ENCODE assay signal across 24 cellular contexts in genomic region chr18:58785870-58786269, GRCh38.
DNase-seq lines count a peak whose midpoint lies in the region; ATAC-seq, FAIRE-seq and TF ChIP-seq lines count a peak whose summit lies in the region.
"Had no signal": no experiment of that assay in that cellular context is flagged by ENCODE, and none has a peak within 500 bp of the region (broad histone marks: within the 10 kb centered on the region; RNA-seq: fewer than 3 reads in every experiment).

No MANE protein-coding gene starts in this region.

- FAIRE-seq in GM12891 (lab: Jason Lieb, UNC), result no peak

- 58 to 66% methylated on average over 4 of the region's 4 CpGs for WGBS in esophagus, 2 donors
- 67 to 72% methylated on average over 4 of the region's 4 CpGs for WGBS in body of pancreas, 2 donors

- no peaks in the 10 kb centered on the region for H3K9me3 Mint-ChIP-seq in Calu3 (ENCODE audit: low read depth, unreplicated experiment)
- H3K9me3 Mint-ChIP-seq: activated CD4-positive, alpha-beta memory T cell treated with anti-CD3 and anti-CD28 coated beads, Interleukin-2, amount 10 ng/mL, durations not matched to agents 7 days and 5 days; activated T-cell treated with anti-CD3 and anti-CD28 coated beads, Interleukin-2, amount 50 U/mL, for 4 hours; CD8-positive, alpha-beta T cell; GM23338; neural progenitor cell had no signal

- H3K4me3 ChIP-seq in esophagus (ENCODE audit: low read depth in 1 of 2, low read length in 2 of 2) (no peak overlapping the region), gastrocnemius medialis (no peak overlapping the region), body of pancreas (no peak overlapping the region)
- H3K4me3 ChIP-seq: colonic mucosa, GM23338, neural progenitor cell, spleen had no signal

- peak overlapping the region; percentile 98 for H3K27ac ChIP-seq in RWPE1
- peak overlapping the region; percentile 49 to 66 for H3K27ac ChIP-seq in esophagus (ENCODE audit: low read depth in 2 of 2, low read length in 1 of 2)
- peak overlapping the region; percentile 12 to 51 (median 29) for H3K27ac ChIP-seq in gastrocnemius medialis
- peak overlapping the region in 2 of 4 donors; percentile 21 to 31 for H3K27ac ChIP-seq in body of pancreas
- H3K27ac ChIP-seq: colonic mucosa, neural progenitor cell had no signal

- peaks cover 54% of the 10 kb centered on the region for H3K36me3 Mint-ChIP-seq in Calu3 (ENCODE audit: insufficient read depth, unreplicated experiment)
- H3K36me3 Mint-ChIP-seq: CD8-positive, alpha-beta T cell; neural progenitor cell had no signal

- H3K4me1 Mint-ChIP-seq in Calu3 (ENCODE audit: low read depth, unreplicated experiment), result peaks cover 57% of the 10 kb centered on the region

- H3K27me3 Mint-ChIP-seq in Calu3 (ENCODE audit: unreplicated experiment), result no peaks in the 10 kb centered on the region

- in situ Hi-C loops in gastrocnemius medialis (cut with MboI; ENCODE audit: low sequenced_read_pairs in 4 of 4), result no loop called here

- ATAC-seq in gastrocnemius medialis (no peak), body of pancreas (no peak)
- ATAC-seq: activated T-cell treated with anti-CD3 and anti-CD28 coated beads, Interleukin-2, amount 50 U/mL, for 4 hours; CD8-positive, alpha-beta T cell had no signal

- intact Hi-C loops in Calu3 (cut with micrococcal nuclease; ENCODE audit: unreplicated experiment) (loop anchor here (1.0 to 10.0 kb wide), 3 partner anchors 80 to 209 kb away; no protein-coding TSS in a partner anchor), gastrocnemius medialis (cut with DNase I; ENCODE audit: low total_unique reads) (no loop called here), body of pancreas (cut with DNase I) (no loop called here)

- H3K27ac Mint-ChIP-seq in Calu3 (ENCODE audit: unreplicated experiment), result peak overlapping the region; percentile 98
- H3K27ac Mint-ChIP-seq: activated CD4-positive, alpha-beta memory T cell treated with anti-CD3 and anti-CD28 coated beads, Interleukin-2, amount 10 ng/mL, durations not matched to agents 7 days and 5 days; CD8-positive, alpha-beta T cell had no signal

- TSS peak; percentile 94 for BruUV-seq in Calu3 (replicated peaks; lab: Mats Ljungman, UMichigan)

- peaks cover 0 to 14% of the 10 kb centered on the region in 2 donors for H3K4me1 ChIP-seq in esophagus (ENCODE audit: control insufficient read depth in 2 of 2, insufficient read depth in 2 of 2, low read length in 1 of 2)
- peaks cover 4 to 25% of the 10 kb centered on the region in 2 donors for H3K4me1 ChIP-seq in gastrocnemius medialis
- peaks cover 13% of the 10 kb centered on the region for H3K4me1 ChIP-seq in body of pancreas
- H3K4me1 ChIP-seq: colonic mucosa had no signal

- no peak for DNase-seq in Calu3
- DNase-seq in RWPE1 (ENCODE audit: low spot score), result no peak
- DNase-seq in gastrocnemius medialis, result no peak
- DNase-seq in erythroblast (lab: John Stamatoyannopoulos, UW), result no peak
- DNase-seq in body of pancreas, result no peak
- no peak for DNase-seq in GM19238 (ENCODE audit: insufficient read length, low spot score)
- no peak for DNase-seq in GM12891 (ENCODE audit: insufficient read length, low spot score)
- DNase-seq: activated CD4-positive, alpha-beta memory T cell treated with anti-CD3 and anti-CD28 coated beads, Interleukin-2, amount 10 ng/mL, durations not matched to agents 7 days and 5 days; activated CD4-positive, CD25-positive, alpha-beta regulatory T cell; activated naive CD4-positive, alpha-beta T cell treated with anti-CD3 and anti-CD28 coated beads, Interleukin-2, amount 50 U/mL, for 16 hours; activated T-cell treated with anti-CD3 and anti-CD28 coated beads, Interleukin-2, amount 50 U/mL, for 4 hours; CD8-positive, alpha-beta T cell; DND-41; foreskin melanocyte; midbrain; NCI-H526 treated with DMSO at 0.1 percent for 48 hours; spleen; stimulated activated CD4-positive, alpha-beta T cell treated with anti-CD3 and anti-CD28 coated beads, Interleukin-4, amount 100 ng/mL, for 4 hours; substantia nigra; T-helper 9 cell had no signal

- peak overlapping the region; percentile 64 for H3K4me3 Mint-ChIP-seq in Calu3 (ENCODE audit: low read depth, unreplicated experiment)
- H3K4me3 Mint-ChIP-seq: activated CD4-positive, alpha-beta memory T cell treated with anti-CD3 and anti-CD28 coated beads, Interleukin-2, amount 10 ng/mL, durations not matched to agents 7 days and 5 days; activated T-cell treated with anti-CD3 and anti-CD28 coated beads, Interleukin-2, amount 50 U/mL, for 4 hours; CD8-positive, alpha-beta T cell; GM23338 had no signal

- no peaks in the 10 kb centered on the region for H3K36me3 ChIP-seq in esophagus (ENCODE audit: control insufficient read depth in 2 of 2, insufficient read depth in 2 of 2, low read length in 1 of 2)
- no peaks in the 10 kb centered on the region for H3K36me3 ChIP-seq in gastrocnemius medialis
- no peaks in the 10 kb centered on the region for H3K36me3 ChIP-seq in body of pancreas (replicated peaks in 1 of 2; ENCODE audit: insufficient read depth in 1 of 2, low read depth in 2 of 2)
- H3K36me3 ChIP-seq: colonic mucosa, neural progenitor cell, spleen had no signal

- POLR2A ChIA-PET in RWPE1 (lab: Yijun Ruan, JAX; ENCODE audit: low non-redundant PET), result interaction anchor here (1.0 kb wide), 1 partner anchor 82 kb away, joined by 3 read pairs; no protein-coding TSS in a partner anchor

- CTCF ChIA-PET in Calu3 (lab: Charles Lee), result interaction anchor here (0.6 to 1.8 kb wide), 4 partner anchors 12 to 152 kb away, joined by 3 to 8 read pairs (median 5); no protein-coding TSS in a partner anchor
- CTCF ChIA-PET in RWPE1 (lab: Yijun Ruan, JAX), result interaction anchor here (0.6 to 1.7 kb wide), 2 partner anchors 22 to 79 kb away, joined by 3 to 4 read pairs; partner anchors contain the start of gene ZNF532

- TF ChIP-seq CTCF in Calu3 (IDR thresholded peaks at IDR 0.05; ENCODE audit: unreplicated experiment) (no peak), RWPE1 (conservative IDR thresholded peaks at IDR 0.05; ENCODE audit: low read depth) (no peak), gastrocnemius medialis (IDR thresholded peaks at IDR 0.05 in 4 of 5, conservative IDR thresholded peaks at IDR 0.05 in 1 of 5) (no peak), body of pancreas (IDR thresholded peaks at IDR 0.05) (no peak)

- H3K27me3 ChIP-seq in esophagus (ENCODE audit: control insufficient read depth in 1 of 2, insufficient read depth in 2 of 2, low read length in 2 of 2) (no peaks in the 10 kb centered on the region), gastrocnemius medialis (no peaks in the 10 kb centered on the region), body of pancreas (no peaks in the 10 kb centered on the region)
- H3K27me3 ChIP-seq: colonic mucosa, neural progenitor cell had no signal

- no peaks in the 10 kb centered on the region for H3K9me3 ChIP-seq in esophagus (ENCODE audit: control insufficient read depth in 2 of 2, insufficient read depth in 1 of 2, low read depth in 1 of 2, low read length in 1 of 2)
- H3K9me3 ChIP-seq in gastrocnemius medialis, result no peaks in the 10 kb centered on the region
- H3K9me3 ChIP-seq in body of pancreas, result no peaks in the 10 kb centered on the region
- H3K9me3 ChIP-seq: colonic mucosa, spleen had no signal

- TF ChIP-seq POLR2A in gastrocnemius medialis (IDR thresholded peaks at IDR 0.05) (no peak), erythroblast (IDR thresholded peaks at IDR 0.05; ENCODE audit: low read length) (no peak), body of pancreas (IDR thresholded peaks at IDR 0.05) (no peak), GM12891 (IDR thresholded peaks at IDR 0.05; ENCODE audit: low read depth, low read length) (no peak)

TF ChIP-seq in GM12891, 5 proteins besides CTCF, POLR2A, EP300 and RAD21:
- TF ChIP-seq PAX5 (IDR thresholded peaks at IDR 0.05; ENCODE audit: insufficient read depth, low read length, severe bottlenecking), result no peak
- TF ChIP-seq POLR2AphosphoS5 (IDR thresholded peaks at IDR 0.05; ENCODE audit: low read depth, low read length), result no peak
- no peak for TF ChIP-seq POU2F2 (IDR thresholded peaks at IDR 0.05; ENCODE audit: low read depth, low read length)
- no peak for TF ChIP-seq TAF1 (IDR thresholded peaks at IDR 0.05; ENCODE audit: low read depth, low read length)
- TF ChIP-seq SPI1 (IDR thresholded peaks at IDR 0.05; ENCODE audit: low read depth, low read length), result no peak
